8 cellular contexts compared by ENCODE assay signal in the genomic region with DNA sequence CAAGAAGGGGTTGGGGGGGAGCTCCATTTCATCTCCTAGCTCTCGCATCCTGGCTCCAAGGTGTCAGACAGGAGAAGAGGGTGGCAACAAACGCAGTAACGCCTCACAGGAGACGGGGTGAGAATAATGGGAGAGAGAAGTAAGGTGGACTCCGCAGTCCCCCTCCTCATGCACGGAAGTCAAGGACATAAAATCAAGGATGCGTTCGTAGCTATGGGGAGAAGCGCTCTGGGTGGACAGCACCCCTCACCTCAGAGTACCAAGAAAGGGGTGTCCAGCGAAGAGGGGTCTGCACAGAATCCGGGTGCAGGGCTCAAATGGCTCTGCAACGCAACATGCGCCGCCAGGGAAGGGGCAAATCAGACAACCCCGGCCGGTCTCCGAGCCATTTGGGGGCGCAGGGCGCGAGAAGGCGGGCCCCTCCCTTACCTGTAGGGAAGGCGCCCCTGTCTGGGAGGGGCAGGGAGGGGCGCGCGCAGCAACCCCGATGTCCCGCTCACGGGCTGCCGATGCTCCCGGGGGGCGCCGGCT. TPM values are rescaled to one million over a fixed set of nuclear protein-coding genes. Genes with fewer than 3 reads are reported as not detected.
DNase-seq lines count a peak whose midpoint lies in the region; ATAC-seq, FAIRE-seq and TF ChIP-seq lines count a peak whose summit lies in the region.

No MANE protein-coding gene starts in this region.

- peak overlapping the region; percentile 88 for H3K27ac Mint-ChIP-seq in type B pancreatic cell

- peak overlapping the region; percentile 96 for H4K91ac ChIP-seq in mesenchymal stem cell (ENCODE audit: low read length)

- peaks cover 29% of the 10 kb centered on the region for H3K4me1 Mint-ChIP-seq in type B pancreatic cell (ENCODE audit: unreplicated experiment)

- H3K23ac ChIP-seq in mesenchymal stem cell (ENCODE audit: low read length in 2 of 2) = peak overlapping the region in 1 of 2 experiments; percentile 97

- CTCF ChIA-PET in BJ (lab: Yijun Ruan, JAX) = interaction anchor here (0.7 to 2.3 kb wide), 19 partner anchors 7 to 223 kb away, joined by 3 to 13 read pairs (median 4); partner anchors contain the start of genes G6PC3, HROB and LSM12
- CTCF ChIA-PET in K562 (lab: Yijun Ruan, JAX; ENCODE audit: low intra/inter-chr PET ratio) = no interaction called here

- H3K27me3 ChIP-seq in BJ (ENCODE audit: control insufficient read depth, insufficient read depth, low read length) = no peaks in the 10 kb centered on the region
- no peaks in the 10 kb centered on the region for H3K27me3 ChIP-seq in Loucy (ENCODE audit: insufficient read depth, low read length, poor library complexity, severe bottlenecking)
- H3K27me3 ChIP-seq in K562 (ENCODE audit: control insufficient read depth in 2 of 2, insufficient read depth in 2 of 2, low read length in 2 of 2) = no peaks in the 10 kb centered on the region; a peak in 1 of 5 replicates
- H3K27me3 ChIP-seq in mesenchymal stem cell (ENCODE audit: control insufficient read depth in 1 of 2, insufficient read depth in 1 of 2, low read length in 2 of 2) = peaks cover 0 to 6% of the 10 kb centered on the region in 2 experiments

- H3K14ac ChIP-seq in mesenchymal stem cell (ENCODE audit: low read length in 2 of 2) = peak overlapping the region in 1 of 2 experiments; percentile 81

- H3K4ac ChIP-seq in mesenchymal stem cell (ENCODE audit: low read depth in 1 of 2, low read length in 2 of 2) = peak overlapping the region; percentile 48 to 84

- ATAC-seq in GM21423 (IDR thresholded peaks at IDR 0.05; ENCODE audit: unreplicated experiment) (peak; percentile 7), K562 (peak; percentile 15; the same call in 2 of the 3 replicates)

- H2AK5ac ChIP-seq in mesenchymal stem cell (ENCODE audit: low read length, severe bottlenecking) = no peak overlapping the region

- WGBS in K562 (ENCODE audit: insufficient coverage, low coverage, missing lambda C conversion rate) = 6% methylated on average over 14 of the region's 32 CpGs
- whole genome bisulfite sequencing in mesenchymal stem cell = under 1% methylated on average over 31 of the region's 32 CpGs

- H3K36me3 Mint-ChIP-seq in type B pancreatic cell = peaks cover 5% of the 10 kb centered on the region

- TF ChIP-seq POLR2A in K562 (conservative IDR thresholded peaks at IDR 0.05) = no peak

- no peaks in the 10 kb centered on the region for H3K9me3 Mint-ChIP-seq in type B pancreatic cell

- H3K9me2 ChIP-seq in Loucy (replicated peaks; ENCODE audit: low read depth, low read length) = no peaks in the 10 kb centered on the region

- peak overlapping the region; percentile 85 for H3K27ac ChIP-seq in K562 (ENCODE audit: extremely low read depth, low read depth, low read length)
- no peak overlapping the region for H3K27ac ChIP-seq in mesenchymal stem cell (ENCODE audit: low read length, poor library complexity, severe bottlenecking)

- no peaks in the 10 kb centered on the region for H3F3A ChIP-seq in Loucy (ENCODE audit: low read depth)

- no peak for DNase-seq in BJ (ENCODE audit: low read depth)
- no peak for DNase-seq in K562 (ENCODE audit: extremely low read depth in 1 of 4, low spot score in 3 of 4)
- DNase-seq in mesenchymal stem cell = no peak
- DNase-seq in type B pancreatic cell (ENCODE audit: extremely low spot score, unreplicated experiment) = no peak
- DNase-seq in medulla oblongata (ENCODE audit: extremely low spot score) = no peak
- no peak for DNase-seq in iPS-NIHi7 (ENCODE audit: extremely low spot score)

- H2AFZ ChIP-seq in Loucy (ENCODE audit: low read length) = peak overlapping the region; percentile 78
- H2AFZ ChIP-seq in K562 (ENCODE audit: low read depth, low read length) = peak overlapping the region; percentile 79
- peak overlapping the region; percentile 58 for H2AFZ ChIP-seq in mesenchymal stem cell (ENCODE audit: low read depth, low read length)

- H2BK12ac ChIP-seq in mesenchymal stem cell (ENCODE audit: low read length in 2 of 2) = peak overlapping the region in 1 of 2 experiments; percentile 76

- TF ChIP-seq CTCF in BJ (IDR thresholded peaks at IDR 0.05; ENCODE audit: insufficient read depth, low read depth, low read length) = no peak
- no peak for TF ChIP-seq CTCF in Loucy (conservative IDR thresholded peaks at IDR 0.05; ENCODE audit: low read length)
- no peak for TF ChIP-seq CTCF in K562 (IDR thresholded peaks at IDR 0.05 in 2 of 3, conservative IDR thresholded peaks at IDR 0.05 in 1 of 3; ENCODE audit: insufficient read depth in 2 of 3, low read depth in 1 of 3, low read length in 3 of 3)
- no peak for TF ChIP-seq CTCF in type B pancreatic cell (conservative IDR thresholded peaks at IDR 0.05)

- peak overlapping the region; percentile 91 for H2BK15ac ChIP-seq in mesenchymal stem cell (ENCODE audit: low read depth, poor library complexity, severe bottlenecking)

- H4K20me1 ChIP-seq in Loucy (ENCODE audit: insufficient read depth, low read length, poor library complexity, severe bottlenecking) = peaks cover 30% of the 10 kb centered on the region
- H4K20me1 ChIP-seq in K562 (replicated peaks; ENCODE audit: control insufficient read depth, insufficient read depth, low read length) = peaks cover 19% of the 10 kb centered on the region; the same call in 1 of the 2 replicates

- H3K36me3 ChIP-seq in BJ (ENCODE audit: control insufficient read depth, insufficient read depth, low read length) = no peaks in the 10 kb centered on the region
- no peaks in the 10 kb centered on the region for H3K36me3 ChIP-seq in Loucy (ENCODE audit: insufficient read depth, low read length)
- H3K36me3 ChIP-seq in K562 (ENCODE audit: control insufficient read depth, insufficient read depth, low read length) = no peaks in the 10 kb centered on the region
- no peaks in the 10 kb centered on the region for H3K36me3 ChIP-seq in mesenchymal stem cell (ENCODE audit: control insufficient read depth in 1 of 2, insufficient read depth in 2 of 2, low read depth in 1 of 2, low read length in 2 of 2)

- H3K79me2 ChIP-seq in Loucy (ENCODE audit: insufficient read depth, low read length) (peaks cover 53% of the 10 kb centered on the region), K562 (ENCODE audit: control insufficient read depth, insufficient read depth, low read length) (peaks cover 12% of the 10 kb centered on the region)

- peak overlapping the region; percentile 76 for H2BK120ac ChIP-seq in mesenchymal stem cell (ENCODE audit: low read depth, low read length)

- H3K4me1 ChIP-seq in Loucy (ENCODE audit: insufficient read depth, low read length, poor library complexity, severe bottlenecking) = peaks cover 47% of the 10 kb centered on the region
- H3K4me1 ChIP-seq in K562 (replicated peaks in 1 of 2; ENCODE audit: control insufficient read depth in 2 of 2, insufficient read depth in 2 of 2, low read length in 2 of 2) = peaks cover 10 to 35% of the 10 kb centered on the region in 2 experiments; a peak in 4 of 5 replicates
- H3K4me1 ChIP-seq in mesenchymal stem cell (ENCODE audit: control insufficient read depth, insufficient read depth, low read depth, low read length) = peaks cover 12% of the 10 kb centered on the region

- intact Hi-C loops in K562 (cut with micrococcal nuclease) = no loop called here

- H3K9me3 ChIP-seq in Loucy (ENCODE audit: insufficient read depth, low read depth, low read length) (no peaks in the 10 kb centered on the region), K562 (replicated peaks; ENCODE audit: control insufficient read depth, insufficient read depth, low read depth, low read length) (no peaks in the 10 kb centered on the region), mesenchymal stem cell (ENCODE audit: control insufficient read depth, low read length) (no peaks in the 10 kb centered on the region)

- H3K9me1 ChIP-seq in K562 (ENCODE audit: control insufficient read depth, insufficient read depth, low read length) = no peaks in the 10 kb centered on the region

- in situ Hi-C loops in K562 (cut with MboI) = no loop called here

- POLR2A ChIA-PET in BJ (lab: Charles Lee) = interaction anchor here (0.6 to 1.3 kb wide), 6 partner anchors 10 to 108 kb away, joined by 3 to 12 read pairs (median 5); partner anchors contain the start of genes LSM12 and TMEM101
- POLR2A ChIA-PET in K562 (lab: Yijun Ruan, JAX) = interaction anchor here (0.6 to 4.5 kb wide), 19 partner anchors 10 to 285 kb away, joined by 3 to 49 read pairs (median 4); partner anchors contain the start of gene LSM12

- H3K4me3 ChIP-seq in BJ (ENCODE audit: low read depth, low read length) = peak overlapping the region; percentile 95
- H3K4me3 ChIP-seq in Loucy (ENCODE audit: low read length, poor library complexity, severe bottlenecking) = peak overlapping the region; percentile 79
- peak overlapping the region; percentile 93 for H3K4me3 ChIP-seq in K562
- H3K4me3 ChIP-seq in mesenchymal stem cell (ENCODE audit: insufficient read depth in 1 of 2, low read depth in 1 of 2, low read length in 2 of 2) = peak overlapping the region; percentile 79 to 97

- H2BK5ac ChIP-seq in mesenchymal stem cell (ENCODE audit: low read depth, low read length, poor library complexity, severe bottlenecking) = no peak overlapping the region

- peak overlapping the region; percentile 79 for H3K9ac ChIP-seq in Loucy (ENCODE audit: low read depth, low read length, poor library complexity, severe bottlenecking)
- H3K9ac ChIP-seq in K562 (ENCODE audit: insufficient read depth in 1 of 2, low read depth in 2 of 2, low read length in 2 of 2) = peak overlapping the region; percentile 94 to 95
- H3K9ac ChIP-seq in mesenchymal stem cell (ENCODE audit: low read length) = peak overlapping the region; percentile 95

- no TSS peak for BruUV-seq in K562 (replicated peaks; lab: Mats Ljungman, UMichigan)

- peak overlapping the region; percentile 93 for H3K4me3 Mint-ChIP-seq in type B pancreatic cell

- H3K18ac ChIP-seq in mesenchymal stem cell (ENCODE audit: low read depth in 1 of 2, low read length in 2 of 2) = peak overlapping the region; percentile 89 to 91

- H3K27me3 Mint-ChIP-seq in type B pancreatic cell = no peaks in the 10 kb centered on the region

- peaks cover 17% of the 10 kb centered on the region for H3K79me1 ChIP-seq in mesenchymal stem cell (replicated peaks; ENCODE audit: low read length, poor library complexity, severe bottlenecking)

- no peak for TF ChIP-seq RAD21 in K562 (CRISPR knock-in tag; conservative IDR thresholded peaks at IDR 0.05 in 1 of 2, IDR thresholded peaks at IDR 0.05 in 1 of 2)

- FAIRE-seq in K562 (lab: Jason Lieb, UNC) = no peak

- TF ChIP-seq EP300 in K562 (IDR thresholded peaks at IDR 0.05; ENCODE audit: low read length) = no peak

- H4K8ac ChIP-seq in mesenchymal stem cell (ENCODE audit: low read length) = peak overlapping the region; percentile 87

- H3K4me2 ChIP-seq in Loucy (ENCODE audit: low read depth, low read length, poor library complexity, severe bottlenecking) (peak overlapping the region; percentile 88), K562 (ENCODE audit: insufficient read depth, low read length) (peak overlapping the region; percentile 87), mesenchymal stem cell (ENCODE audit: low read length, poor library complexity, severe bottlenecking) (peak overlapping the region; percentile 87)

RNA-seq across cellular contexts. Expression of gene HDAC5, which starts 0.6 kb away (rescaled TPM):
- polyA plus RNA-seq in BJ (2011; rRNA removed) (46.4 and 102 TPM in 2 replicates), K562 (2011; rRNA removed) (24.0 and 36.0 TPM in 2 replicates), K562 (2014; fragmentation: Illumina TruSeq; extraction: Trizol) (16.4 and 20.5 TPM in 2 replicates), K562 (2014; fragmentation: Nextera tagmentation; extraction: Ambion mirVana) (under 1 TPM; 0.45 to 0.73 TPM), K562 (2014; rRNA removed) (18.6 and 20.2 TPM in 2 replicates)
- polyA minus RNA-seq in BJ (2011; rRNA and poly(A)+ RNA removed) = 128 and 173 TPM in 2 replicates
- 27.5 and 79.4 TPM in 2 replicates for total RNA-seq in K562 (2011; cell fraction: chromatin; rRNA removed; ENCODE audit: low replicate concordance)
- total RNA-seq in K562 (2011; cell fraction: nucleolus; rRNA removed) = 54.3 and 56.9 TPM in 2 replicates
- total RNA-seq in K562 (2011; cell fraction: nucleoplasm; rRNA removed) = 39.6 and 46.3 TPM in 2 replicates
- total RNA-seq in K562 (2014; rRNA removed) (26.2 and 29.6 TPM in 2 replicates), K562 (2014; rRNA removed; fragmentation: Illumina TruSeq; extraction: Trizol) (4.7 and 6.5 TPM in 2 replicates), K562 (2015; rRNA removed; fragmentation: Illumina TruSeq; extraction: Trizol) (8.0 and 8.7 TPM in 2 replicates), K562 (2021) (23.1 and 25.1 TPM in 2 replicates), type B pancreatic cell (ENCODE audit: low replicate concordance) (43.3 and 48.9 TPM in 2 replicates)
- polyA plus RNA-seq in K562 (2011; cell fraction: cytosol; rRNA removed) = 31.1 and 42.9 TPM in 2 replicates
- 34.0 and 43.6 TPM in 2 replicates for polyA plus RNA-seq in K562 (2011; cell fraction: nucleus; rRNA removed)
- polyA plus RNA-seq in K562 (2012) = 18.3 and 32.1 TPM in 2 replicates
- polyA minus RNA-seq in K562 (2011; rRNA and poly(A)+ RNA removed) = 17.7 and 29.2 TPM in 2 replicates
- polyA minus RNA-seq in K562 (2011; cell fraction: cytosol; rRNA and poly(A)+ RNA removed) = 26.6 and 29.1 TPM in 2 replicates
- polyA minus RNA-seq in K562 (2011; cell fraction: nucleus; rRNA and poly(A)+ RNA removed) = 16.2 and 17.5 TPM in 2 replicates
- 36.0 TPM for polyA plus RNA-seq in mesenchymal stem cell (2013, experiment 1 of 2)
- polyA plus RNA-seq in mesenchymal stem cell (2013, experiment 2 of 2) = 34.6 TPM

RNA-seq across cellular contexts. Expression of gene HROB, which starts 18.8 kb away (rescaled TPM):
- polyA plus RNA-seq in BJ (2011; rRNA removed) (2.1 and 3.4 TPM in 2 replicates), K562 (2011; rRNA removed) (11.9 and 25.9 TPM in 2 replicates), K562 (2014; fragmentation: Illumina TruSeq; extraction: Trizol) (18.9 and 19.5 TPM in 2 replicates), K562 (2014; fragmentation: Nextera tagmentation; extraction: Ambion mirVana) (1 to 10 TPM; 6.6 to 6.7 TPM), K562 (2014; rRNA removed) (10.6 and 13.5 TPM in 2 replicates)
- polyA minus RNA-seq in BJ (2011; rRNA and poly(A)+ RNA removed) = 6.8 and 7.0 TPM in 2 replicates
- total RNA-seq in K562 (2011; cell fraction: chromatin; rRNA removed; ENCODE audit: low replicate concordance) = 57.8 and 130 TPM in 2 replicates
- 60.3 and 68.5 TPM in 2 replicates for total RNA-seq in K562 (2011; cell fraction: nucleolus; rRNA removed)
- 45.9 and 50.4 TPM in 2 replicates for total RNA-seq in K562 (2011; cell fraction: nucleoplasm; rRNA removed)
- total RNA-seq in K562 (2014; rRNA removed) (10.4 and 15.0 TPM in 2 replicates), K562 (2014; rRNA removed; fragmentation: Illumina TruSeq; extraction: Trizol) (7.1 and 9.3 TPM in 2 replicates), K562 (2015; rRNA removed; fragmentation: Illumina TruSeq; extraction: Trizol) (9.6 and 9.8 TPM in 2 replicates), K562 (2021) (17.5 and 20.1 TPM in 2 replicates), type B pancreatic cell (ENCODE audit: low replicate concordance) (5.4 and 10.6 TPM in 2 replicates)
- 22.0 and 24.6 TPM in 2 replicates for polyA plus RNA-seq in K562 (2011; cell fraction: cytosol; rRNA removed)
- polyA plus RNA-seq in K562 (2011; cell fraction: nucleus; rRNA removed) = 34.5 and 44.9 TPM in 2 replicates
- polyA plus RNA-seq in K562 (2012) = 11.8 and 18.1 TPM in 2 replicates
- 21.5 and 22.0 TPM in 2 replicates for polyA minus RNA-seq in K562 (2011; rRNA and poly(A)+ RNA removed)
- 15.9 and 16.5 TPM in 2 replicates for polyA minus RNA-seq in K562 (2011; cell fraction: cytosol; rRNA and poly(A)+ RNA removed)
- polyA minus RNA-seq in K562 (2011; cell fraction: nucleus; rRNA and poly(A)+ RNA removed) = 10.0 and 13.3 TPM in 2 replicates
- polyA plus RNA-seq in mesenchymal stem cell (2013, experiment 1 of 2) = 1.6 TPM
- polyA plus RNA-seq in mesenchymal stem cell (2013, experiment 2 of 2) = 1.6 TPM

RNA-seq across cellular contexts. Expression of gene ASB16, which starts 47.6 kb away (rescaled TPM):
- 0.04 TPM in 1 of 2 replicates, not detected in the other for polyA plus RNA-seq in BJ (2011; rRNA removed)
- 0.10 TPM in 1 of 2 replicates, not detected in the other for polyA minus RNA-seq in BJ (2011; rRNA and poly(A)+ RNA removed)
- total RNA-seq in K562 (2011; cell fraction: chromatin; rRNA removed; ENCODE audit: low replicate concordance) = 0.44 TPM in 1 of 2 replicates, not detected in the other
- total RNA-seq in K562 (2011; cell fraction: nucleolus; rRNA removed) = 0.33 and 0.39 TPM in 2 replicates
- total RNA-seq in K562 (2011; cell fraction: nucleoplasm; rRNA removed) = 0.31 TPM in 1 of 2 replicates, not detected in the other
- total RNA-seq in K562 (2014; rRNA removed) = not detected in 2 replicates
- not detected in 2 replicates for total RNA-seq in K562 (2014; rRNA removed; fragmentation: Illumina TruSeq; extraction: Trizol)
- total RNA-seq in K562 (2015; rRNA removed; fragmentation: Illumina TruSeq; extraction: Trizol) = not detected in 2 replicates
- total RNA-seq in K562 (2021) = not detected in 2 replicates
- 0.07 and 0.14 TPM in 2 replicates for polyA plus RNA-seq in K562 (2011; rRNA removed)
- polyA plus RNA-seq in K562 (2011; cell fraction: cytosol; rRNA removed) = 0.03 and 0.04 TPM in 2 replicates
- polyA plus RNA-seq in K562 (2011; cell fraction: nucleus; rRNA removed) = 0.07 and 0.24 TPM in 2 replicates
- 1.0 and 1.8 TPM in 2 replicates for polyA plus RNA-seq in K562 (2012)
- not detected in 2 replicates for polyA plus RNA-seq in K562 (2014; fragmentation: Illumina TruSeq; extraction: Trizol)
- polyA plus RNA-seq in K562 (2014; fragmentation: Nextera tagmentation; extraction: Ambion mirVana) = under 1 TPM in 1 of 2 experiments, not detected in 1; 0.03 TPM
- 0.23 TPM in 1 of 2 replicates, not detected in the other for polyA plus RNA-seq in K562 (2014; rRNA removed)
- polyA minus RNA-seq in K562 (2011; rRNA and poly(A)+ RNA removed) = not detected in 2 replicates
- polyA minus RNA-seq in K562 (2011; cell fraction: cytosol; rRNA and poly(A)+ RNA removed) = not detected in 2 replicates
- not detected in 2 replicates for polyA minus RNA-seq in K562 (2011; cell fraction: nucleus; rRNA and poly(A)+ RNA removed)
- 0.07 TPM for polyA plus RNA-seq in mesenchymal stem cell (2013, experiment 1 of 2)
- 0.05 TPM for polyA plus RNA-seq in mesenchymal stem cell (2013, experiment 2 of 2)
- total RNA-seq in type B pancreatic cell (ENCODE audit: low replicate concordance) = 0.68 TPM in 1 of 2 replicates, not detected in the other

RNA-seq across cellular contexts. Expression of gene G6PC3, which starts 52.4 kb away (rescaled TPM):
- polyA plus RNA-seq in BJ (2011; rRNA removed) (115 and 151 TPM in 2 replicates), K562 (2011; rRNA removed) (46.6 and 55.1 TPM in 2 replicates), K562 (2014; fragmentation: Illumina TruSeq; extraction: Trizol) (49.5 and 60.5 TPM in 2 replicates), K562 (2014; fragmentation: Nextera tagmentation; extraction: Ambion mirVana) (10 to 100 TPM; 10.4 to 14.8 TPM), K562 (2014; rRNA removed) (56.3 and 57.8 TPM in 2 replicates)
- polyA minus RNA-seq in BJ (2011; rRNA and poly(A)+ RNA removed) = 75.4 and 110 TPM in 2 replicates
- 33.6 and 98.9 TPM in 2 replicates for total RNA-seq in K562 (2011; cell fraction: chromatin; rRNA removed; ENCODE audit: low replicate concordance)
- 135 and 137 TPM in 2 replicates for total RNA-seq in K562 (2011; cell fraction: nucleolus; rRNA removed)
- total RNA-seq in K562 (2011; cell fraction: nucleoplasm; rRNA removed) = 99.2 and 101 TPM in 2 replicates
- total RNA-seq in K562 (2014; rRNA removed) (31.1 and 37.6 TPM in 2 replicates), K562 (2014; rRNA removed; fragmentation: Illumina TruSeq; extraction: Trizol) (11.4 and 11.6 TPM in 2 replicates), K562 (2015; rRNA removed; fragmentation: Illumina TruSeq; extraction: Trizol) (24.1 and 26.8 TPM in 2 replicates), K562 (2021) (41.9 and 47.4 TPM in 2 replicates), type B pancreatic cell (ENCODE audit: low replicate concordance) (63.6 and 63.7 TPM in 2 replicates)
- 121 and 218 TPM in 2 replicates for polyA plus RNA-seq in K562 (2011; cell fraction: cytosol; rRNA removed)
- 51.8 and 71.7 TPM in 2 replicates for polyA plus RNA-seq in K562 (2011; cell fraction: nucleus; rRNA removed)
- polyA plus RNA-seq in K562 (2012) = 62.0 and 81.3 TPM in 2 replicates
- 31.6 and 48.8 TPM in 2 replicates for polyA minus RNA-seq in K562 (2011; rRNA and poly(A)+ RNA removed)
- polyA minus RNA-seq in K562 (2011; cell fraction: cytosol; rRNA and poly(A)+ RNA removed) = 44.7 and 61.0 TPM in 2 replicates
- polyA minus RNA-seq in K562 (2011; cell fraction: nucleus; rRNA and poly(A)+ RNA removed) = 24.7 and 25.6 TPM in 2 replicates
- 158 TPM for polyA plus RNA-seq in mesenchymal stem cell (2013, experiment 1 of 2)
- polyA plus RNA-seq in mesenchymal stem cell (2013, experiment 2 of 2) = 165 TPM

RNA-seq across cellular contexts. Expression of gene LSM12, which starts 56.4 kb away (rescaled TPM):
- polyA plus RNA-seq in BJ (2011; rRNA removed) (36.3 and 51.7 TPM in 2 replicates), K562 (2011; rRNA removed) (66.3 and 82.2 TPM in 2 replicates), K562 (2014; fragmentation: Illumina TruSeq; extraction: Trizol) (98.5 and 124 TPM in 2 replicates), K562 (2014; fragmentation: Nextera tagmentation; extraction: Ambion mirVana) (100 to 1,000 TPM in 1 of 2 experiments, 10 to 100 TPM in 1; 89.3 to 258 TPM), K562 (2014; rRNA removed) (70.0 and 80.9 TPM in 2 replicates)
- 46.3 and 68.5 TPM in 2 replicates for polyA minus RNA-seq in BJ (2011; rRNA and poly(A)+ RNA removed)
- total RNA-seq in K562 (2011; cell fraction: chromatin; rRNA removed; ENCODE audit: low replicate concordance) = 48.1 and 49.0 TPM in 2 replicates
- total RNA-seq in K562 (2011; cell fraction: nucleolus; rRNA removed) = 32.9 and 33.7 TPM in 2 replicates
- total RNA-seq in K562 (2011; cell fraction: nucleoplasm; rRNA removed) = 64.8 and 108 TPM in 2 replicates
- total RNA-seq in K562 (2014; rRNA removed) (53.0 and 71.1 TPM in 2 replicates), K562 (2014; rRNA removed; fragmentation: Illumina TruSeq; extraction: Trizol) (78.4 and 82.8 TPM in 2 replicates), K562 (2015; rRNA removed; fragmentation: Illumina TruSeq; extraction: Trizol) (95.0 and 102 TPM in 2 replicates), K562 (2021) (104 and 108 TPM in 2 replicates), type B pancreatic cell (ENCODE audit: low replicate concordance) (44.8 and 50.6 TPM in 2 replicates)
- 56.4 and 75.0 TPM in 2 replicates for polyA plus RNA-seq in K562 (2011; cell fraction: cytosol; rRNA removed)
- polyA plus RNA-seq in K562 (2011; cell fraction: nucleus; rRNA removed) = 32.9 and 38.2 TPM in 2 replicates
- polyA plus RNA-seq in K562 (2012) = 40.9 and 63.3 TPM in 2 replicates
- 133 and 173 TPM in 2 replicates for polyA minus RNA-seq in K562 (2011; rRNA and poly(A)+ RNA removed)
- polyA minus RNA-seq in K562 (2011; cell fraction: cytosol; rRNA and poly(A)+ RNA removed) = 44.4 and 52.5 TPM in 2 replicates
- 11.3 and 24.1 TPM in 2 replicates for polyA minus RNA-seq in K562 (2011; cell fraction: nucleus; rRNA and poly(A)+ RNA removed)
- polyA plus RNA-seq in mesenchymal stem cell (2013, experiment 1 of 2) = 74.2 TPM
- 73.4 TPM for polyA plus RNA-seq in mesenchymal stem cell (2013, experiment 2 of 2)
